Comparison of ENCODE assay signal across 14 cellular contexts in genomic region chrX:140250363-140250762, GRCh38.
A peak's percentile ranks its signal among the peaks of the same experiment; 100 is the strongest.
DNase-seq lines count a peak whose midpoint lies in the region; TF ChIP-seq lines count a peak whose summit lies in the region.
"Had no signal": no experiment of that assay in that cellular context is flagged by ENCODE, and none has a peak within 500 bp of the region (broad histone marks: within the 10 kb centered on the region; RNA-seq: fewer than 3 reads in every experiment).

No MANE protein-coding gene starts in this region.

- intact Hi-C loops in esophagus squamous epithelium (cut with DNase I) = no loop called here

- H3K9me3 ChIP-seq in H9 (ENCODE audit: control insufficient read depth, low read depth, low read length) = no peaks in the 10 kb centered on the region
- no peaks in the 10 kb centered on the region for H3K9me3 ChIP-seq in esophagus squamous epithelium

- no CpG with 5 or more reads among the region's 10 CpGs for WGBS in H9 (ENCODE audit: extremely low coverage, insufficient read length, low lambda C conversion rate)
- WGBS in esophagus squamous epithelium, 2 donors = 17 to 45% methylated on average over 1 to 10 of the region's 10 CpGs

- H3K23ac ChIP-seq in H9 (ENCODE audit: insufficient read length, low read depth, low read length) = no peak overlapping the region

- peaks cover 0 to 6% of the 10 kb centered on the region in 2 experiments; a peak in 3 of 5 replicates for H3K9me3 Mint-ChIP-seq in H9
- peaks cover 6% of the 10 kb centered on the region for H3K9me3 Mint-ChIP-seq in neural crest cell
- H3K9me3 Mint-ChIP-seq in progenitor cell of endocrine pancreas (ENCODE audit: low read depth) = peaks cover 7% of the 10 kb centered on the region

- H2AK5ac ChIP-seq in H9 (ENCODE audit: insufficient read length, low read length) = no peak overlapping the region

- no peaks in the 10 kb centered on the region for H3K79me2 ChIP-seq in H9 (ENCODE audit: insufficient read depth, low read length)

- H3K79me1 ChIP-seq in H9 (ENCODE audit: insufficient read depth, low read depth, low read length, poor library complexity, severe bottlenecking) = no peaks in the 10 kb centered on the region

- no peak overlapping the region for H2BK12ac ChIP-seq in H9 (ENCODE audit: insufficient read length, low read depth, low read length)

- H2BK15ac ChIP-seq in H9 (ENCODE audit: low read depth, low read length) = no peak overlapping the region

- H3K14ac ChIP-seq in H9 (ENCODE audit: insufficient read depth, low read length) = no peak overlapping the region

- H3T11ph ChIP-seq in H9 (ENCODE audit: low read length) = no peak overlapping the region

- no peaks in the 10 kb centered on the region for H4K20me1 ChIP-seq in H9 (ENCODE audit: control insufficient read depth, insufficient read depth, insufficient read length)

- H4K8ac ChIP-seq in H9 (replicated peaks; ENCODE audit: insufficient read length, low read depth, low read length) = no peak overlapping the region

- H3K36me3 Mint-ChIP-seq in H9 (ENCODE audit: insufficient read depth in 1 of 3, low read depth in 3 of 3) (peaks cover 0 to 3% (median 3%) of the 10 kb centered on the region in 3 experiments; a peak in 4 of 7 replicates), neural crest cell (ENCODE audit: low read depth) (peaks cover 6% of the 10 kb centered on the region), progenitor cell of endocrine pancreas (ENCODE audit: insufficient read depth) (no peaks in the 10 kb centered on the region)
- H3K36me3 Mint-ChIP-seq: CD4-positive, alpha-beta memory T cell had no signal

- no peak overlapping the region for H2BK120ac ChIP-seq in H9 (ENCODE audit: low read depth, low read length, poor library complexity, severe bottlenecking)

- no peak overlapping the region for H3K18ac ChIP-seq in H9 (ENCODE audit: insufficient read length, low read depth, low read length)

- no peak overlapping the region for H3K56ac ChIP-seq in H9 (ENCODE audit: insufficient read length, low read depth, low read length)

- no peak overlapping the region for H2BK5ac ChIP-seq in H9 (ENCODE audit: insufficient read length, low read length)

- H3K4me1 ChIP-seq in H9 (ENCODE audit: insufficient read depth, low read length) = peaks cover 11% of the 10 kb centered on the region; the same call in 1 of the 2 replicates
- no peaks in the 10 kb centered on the region for H3K4me1 ChIP-seq in esophagus squamous epithelium

- no peak overlapping the region for H4K91ac ChIP-seq in H9 (ENCODE audit: insufficient read length, low read depth, low read length)

- H2BK20ac ChIP-seq in H9 (ENCODE audit: low read depth, low read length, poor library complexity, severe bottlenecking) = no peak overlapping the region

- TF ChIP-seq POLR2A in esophagus squamous epithelium (IDR thresholded peaks at IDR 0.05) = no peak

- no peak overlapping the region for H3K27ac ChIP-seq in H9 (ENCODE audit: insufficient read length, low read depth, low read length)
- no peak overlapping the region for H3K27ac ChIP-seq in esophagus squamous epithelium

- no peak overlapping the region for H3K4ac ChIP-seq in H9 (ENCODE audit: low read depth, low read length)

- no peak overlapping the region for H4K5ac ChIP-seq in H9 (ENCODE audit: insufficient read length, low read depth, low read length)

- H3K4me3 ChIP-seq in esophagus squamous epithelium = no peak overlapping the region

- H3K27me3 Mint-ChIP-seq in H9 (ENCODE audit: low read depth) (no peaks in the 10 kb centered on the region), neural crest cell (ENCODE audit: low read depth) (no peaks in the 10 kb centered on the region), progenitor cell of endocrine pancreas (no peaks in the 10 kb centered on the region)
- H3K27me3 Mint-ChIP-seq: CD4-positive, alpha-beta memory T cell had no signal

- H3K23me2 ChIP-seq in H9 (ENCODE audit: insufficient read length, low read depth, low read length, poor library complexity, severe bottlenecking) = no peaks in the 10 kb centered on the region

- H3K27ac Mint-ChIP-seq in H9 (peak overlapping the region in 2 of 3 experiments; percentile 48 to 83; a peak in 4 of 7 replicates), neural crest cell (ENCODE audit: unreplicated experiment) (peak overlapping the region; percentile 95), progenitor cell of endocrine pancreas (peak overlapping the region; percentile 84)
- H3K27ac Mint-ChIP-seq: CD4-positive, alpha-beta memory T cell had no signal

- DNase-seq in H9 = no peak
- peak; percentile 32 for DNase-seq in neural crest cell (ENCODE audit: low read depth, low spot score)
- no peak for DNase-seq in progenitor cell of endocrine pancreas (ENCODE audit: low spot score, unreplicated experiment)
- DNase-seq in NCI-H187 (lab: John Stamatoyannopoulos, UW) = no peak
- no peak for DNase-seq in 8988T
- DNase-seq in esophagus squamous epithelium (lab: John Stamatoyannopoulos, UW) = no peak
- DNase-seq: C1 segment of cervical spinal cord; Calu3; CD4-positive, alpha-beta memory T cell; COR-L47; DMS53; DMS79 treated with DMSO at 0.1 percent for 48 hours; GF-D8; H7 had no signal

- H3K36me3 ChIP-seq in esophagus squamous epithelium = no peaks in the 10 kb centered on the region

- no peaks in the 10 kb centered on the region for H3K27me3 ChIP-seq in H9 (ENCODE audit: insufficient read depth, low read length)
- H3K27me3 ChIP-seq in esophagus squamous epithelium = no peaks in the 10 kb centered on the region

- peaks cover 32% of the 10 kb centered on the region in 2 experiments for H3K4me1 Mint-ChIP-seq in H9
- peaks cover 47% of the 10 kb centered on the region for H3K4me1 Mint-ChIP-seq in neural crest cell
- H3K4me1 Mint-ChIP-seq in progenitor cell of endocrine pancreas (ENCODE audit: low read depth) = peaks cover 20% of the 10 kb centered on the region
- H3K4me1 Mint-ChIP-seq: CD4-positive, alpha-beta memory T cell had no signal

- TF ChIP-seq CTCF in H9 (conservative IDR thresholded peaks at IDR 0.05) (no peak), neural crest cell (conservative IDR thresholded peaks at IDR 0.05) (no peak), progenitor cell of endocrine pancreas (IDR thresholded peaks at IDR 0.05; ENCODE audit: unreplicated experiment) (no peak), esophagus squamous epithelium (IDR thresholded peaks at IDR 0.05) (no peak)

- no peak overlapping the region for H3K4me2 ChIP-seq in H9 (ENCODE audit: insufficient read depth, insufficient read length, low read length)

- H3K4me3 Mint-ChIP-seq in H9 (no peak overlapping the region), neural crest cell (peak overlapping the region; percentile 77), progenitor cell of endocrine pancreas (ENCODE audit: low read depth) (peak overlapping the region; percentile 27)
- H3K4me3 Mint-ChIP-seq: CD4-positive, alpha-beta memory T cell had no signal

- no peak overlapping the region for H3K9ac ChIP-seq in H9 (ENCODE audit: extremely low read depth, insufficient read length, low read length)

- no peak overlapping the region for H2AFZ ChIP-seq in H9 (ENCODE audit: low read length)

Comparison
In these comparisons a context has a peak if more than half of its experiments do, and no peak if none do; other contexts are left out.
1. H3K4me3 Mint-ChIP-seq: peak in neural crest cell (single experiment) and progenitor cell of endocrine pancreas (single experiment); none in H9 (0 of 2).
2. Peak in every context shown above with its lines, with median percentiles within 50 percentile points of each other: H3K27ac Mint-ChIP-seq.